Comparison of ENCODE assay signal across 8 cellular contexts in the genomic region with DNA sequence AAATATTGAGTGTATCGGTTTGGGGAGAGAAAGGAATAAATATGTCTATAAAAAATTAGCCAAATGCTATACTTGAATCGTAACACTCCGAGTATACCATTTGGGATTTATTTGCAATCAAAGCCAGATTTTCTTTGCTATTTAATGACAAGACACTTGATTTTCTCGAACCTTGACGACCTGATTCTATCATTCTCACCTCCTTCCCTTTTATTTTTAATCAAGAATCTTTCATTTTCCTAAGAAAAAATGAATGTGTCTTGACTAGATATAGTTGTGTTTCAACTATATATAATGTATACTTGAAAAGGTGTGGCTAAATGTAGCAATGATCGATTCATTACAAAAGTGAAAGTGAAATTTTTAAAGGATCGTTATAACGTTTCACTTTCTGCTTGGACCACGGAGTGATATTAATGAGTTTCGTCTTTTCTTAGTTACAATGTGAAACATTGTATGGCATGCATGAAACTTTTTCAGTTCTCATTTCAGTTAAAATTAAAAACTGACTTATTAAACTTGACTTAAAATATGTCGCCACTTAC. TPM values are rescaled to one million over a fixed set of nuclear protein-coding genes. Genes with fewer than 3 reads are reported as not detected.
A peak's percentile ranks its signal among the peaks of the same experiment; 100 is the strongest.
DNase-seq lines count a peak whose midpoint lies in the region; ATAC-seq, FAIRE-seq and TF ChIP-seq lines count a peak whose summit lies in the region.

No MANE protein-coding gene starts in this region.

- 0 out of 2 replicates have a peak, but pooled peaks cover 10% of the 10 kb centered on the region for H3K36me3 ChIP-seq in MG63

- no peak for TF ChIP-seq CTCF in coronary artery (IDR thresholded peaks at IDR 0.05)

- DNase-seq in GM12891 (ENCODE audit: insufficient read length, low spot score) (no peak), MG63 (no peak), coronary artery (ENCODE audit: low spot score) (no peak), OCI-M2 (lab: John Stamatoyannopoulos, UW; ENCODE audit: unreplicated experiment) (no peak), cerebellar cortex (ENCODE audit: low spot score) (no peak), NCI-H774 (lab: John Stamatoyannopoulos, UW) (no peak)
- DNase-seq in naive thymus-derived CD8-positive, alpha-beta T cell, result peak in 3 of 10 donors; percentile 36 to 46 (median 37)

- FAIRE-seq in GM12891 (lab: Jason Lieb, UNC), result peak; percentile 31

- peaks cover 13 to 39% (median 33%) of the 10 kb centered on the region in 4 donors for H3K4me1 Mint-ChIP-seq in naive thymus-derived CD8-positive, alpha-beta T cell

- ATAC-seq in GM21723 (IDR thresholded peaks at IDR 0.05; ENCODE audit: unreplicated experiment), result peak; percentile 63
- peak; percentile 24 to 31 for ATAC-seq in naive thymus-derived CD8-positive, alpha-beta T cell

- TF ChIP-seq POLR2A in GM12891 (IDR thresholded peaks at IDR 0.05; ENCODE audit: low read depth, low read length), result no peak

- H3K9me3 ChIP-seq in MG63, result no peaks in the 10 kb centered on the region

- H3K4me3 Mint-ChIP-seq in naive thymus-derived CD8-positive, alpha-beta T cell, result peak overlapping the region; percentile 76 to 93 (median 87)

- no peaks in the 10 kb centered on the region for H3K27me3 Mint-ChIP-seq in naive thymus-derived CD8-positive, alpha-beta T cell

- H3K36me3 Mint-ChIP-seq in naive thymus-derived CD8-positive, alpha-beta T cell, result peaks cover 0 to 25% (median 9%) of the 10 kb centered on the region in 3 donors

- H3K27ac ChIP-seq in coronary artery, result peak overlapping the region; percentile 74 to 93

- H3K9me3 Mint-ChIP-seq in naive thymus-derived CD8-positive, alpha-beta T cell, result peaks cover 0 to 9% (median 2%) of the 10 kb centered on the region in 9 donors

- H3K27ac Mint-ChIP-seq in naive thymus-derived CD8-positive, alpha-beta T cell, result peak overlapping the region; percentile 67 to 96 (median 90)

- H3K27me3 ChIP-seq in MG63, result no peaks in the 10 kb centered on the region

- peak overlapping the region; percentile 72 for H3K4me3 ChIP-seq in MG63
- peak overlapping the region; percentile 99 for H3K4me3 ChIP-seq in coronary artery

- POLR2A ChIA-PET in naive thymus-derived CD8-positive, alpha-beta T cell (lab: Charles Lee), result interaction anchor here (0.9 to 2.9 kb wide), 6 partner anchors 7 to 535 kb away, joined by 3 to 23 read pairs (median 3); partner anchors contain the start of genes PRKAG2 and RHEB

TF ChIP-seq in GM12891, 5 proteins besides CTCF, POLR2A, EP300 and RAD21:
- TF ChIP-seq POLR2AphosphoS5 (IDR thresholded peaks at IDR 0.05; ENCODE audit: low read depth, low read length) (no peak), PAX5 (IDR thresholded peaks at IDR 0.05; ENCODE audit: insufficient read depth, low read length, severe bottlenecking) (no peak), SPI1 (IDR thresholded peaks at IDR 0.05; ENCODE audit: low read depth, low read length) (peak; percentile 51; the same call in 1 of the 2 replicates), TAF1 (IDR thresholded peaks at IDR 0.05; ENCODE audit: low read depth, low read length) (no peak), POU2F2 (IDR thresholded peaks at IDR 0.05; ENCODE audit: low read depth, low read length) (no peak)

RNA-seq across cellular contexts. Expression of gene NUB1, which starts 0.6 kb away (rescaled TPM):
- 40.5 TPM for polyA plus RNA-seq in GM12891 (2012; ENCODE audit: low read depth, missing spikeins)
- total RNA-seq in MG63 (2014; rRNA removed; shearing (Covaris generic); ENCODE audit: low replicate concordance), result 23.1 and 43.2 TPM in 2 replicates
- total RNA-seq in naive thymus-derived CD8-positive, alpha-beta T cell, result 100 to 1,000 TPM in 1 of 2 experiments, 10 to 100 TPM in 1; 95.8 to 109 TPM
- polyA plus RNA-seq in naive thymus-derived CD8-positive, alpha-beta T cell, result 10 to 100 TPM; 66.1 to 70.7 (median 68.8) TPM
